Comparison of ENCODE assay signal across 14 cellular contexts in genomic region chr1:209829716-209830115, GRCh38. TPM values are rescaled to one million over a fixed set of nuclear protein-coding genes. Genes with fewer than 3 reads are reported as not detected.
A peak's percentile ranks its signal among the peaks of the same experiment; 100 is the strongest.
DNase-seq lines count a peak whose midpoint lies in the region; ATAC-seq and TF ChIP-seq lines count a peak whose summit lies in the region.
"Had no signal": no experiment of that assay in that cellular context is flagged by ENCODE, and none has a peak within 500 bp of the region (broad histone marks: within the 10 kb centered on the region; RNA-seq: fewer than 3 reads in every experiment).

No MANE protein-coding gene starts in this region.

- 96% methylated on average over 2 of the region's 2 CpGs for WGBS in smooth muscle cell (ENCODE audit: low lambda C conversion rate)

- H3K27ac ChIP-seq in CD8-positive, alpha-beta T cell (ENCODE audit: low read depth, low read length), result no peak overlapping the region
- no peak overlapping the region for H3K27ac ChIP-seq in smooth muscle cell (ENCODE audit: low read depth)
- H3K27ac ChIP-seq: SJSA1, thyroid gland had no signal

- intact Hi-C loops in CD8-positive, alpha-beta T cell (cut with DNase I, micrococcal nuclease), result loop anchor here (5.0 to 10.0 kb wide), 5 partner anchors 62 to 1867 kb away; partner anchors contain the start of genes RCOR3 (in 1 of the 2), SLC30A1 (in 1 of the 2) and TRAF3IP3 (in 1 of the 2)

- no peak overlapping the region for H2AFZ ChIP-seq in smooth muscle cell (ENCODE audit: low read depth)

- no peaks in the 10 kb centered on the region for H3F3A ChIP-seq in smooth muscle cell (ENCODE audit: low read depth)

- no peak overlapping the region for H3K4me2 ChIP-seq in smooth muscle cell

- H3K4me3 ChIP-seq in CD8-positive, alpha-beta T cell (ENCODE audit: low read depth, low read length), result no peak overlapping the region
- peak overlapping the region; percentile 75 for H3K4me3 ChIP-seq in HFF-Myc (replicated peaks; ENCODE audit: low read depth, low read length)
- no peak overlapping the region for H3K4me3 ChIP-seq in smooth muscle cell
- H3K4me3 ChIP-seq: SJSA1, thyroid gland had no signal

- H3K9ac ChIP-seq in smooth muscle cell (ENCODE audit: low read depth), result no peak overlapping the region

- H3K9me3 ChIP-seq in CD8-positive, alpha-beta T cell (ENCODE audit: low read length), result no peaks in the 10 kb centered on the region
- no peaks in the 10 kb centered on the region for H3K9me3 ChIP-seq in smooth muscle cell (replicated peaks; ENCODE audit: low read depth)
- H3K9me3 ChIP-seq: SJSA1, thyroid gland had no signal

- H4K20me1 ChIP-seq in smooth muscle cell (ENCODE audit: low read depth), result no peaks in the 10 kb centered on the region

- H3K79me2 ChIP-seq in smooth muscle cell (ENCODE audit: low read depth), result peaks cover 6% of the 10 kb centered on the region

- no peak for ATAC-seq in CD8-positive, alpha-beta T cell
- ATAC-seq in naive thymus-derived CD8-positive, alpha-beta T cell, result no peak
- ATAC-seq in esophagus mucosa, result no peak

- H3K27me3 ChIP-seq in CD8-positive, alpha-beta T cell (ENCODE audit: insufficient read depth, low read length), result no peaks in the 10 kb centered on the region
- H3K27me3 ChIP-seq in smooth muscle cell (ENCODE audit: low read depth), result no peaks in the 10 kb centered on the region
- H3K27me3 ChIP-seq: SJSA1, thyroid gland had no signal

- POLR2A ChIA-PET in CD8-positive, alpha-beta T cell (lab: Charles Lee), result no interaction called here
- POLR2A ChIA-PET in naive thymus-derived CD8-positive, alpha-beta T cell (lab: Charles Lee), result no interaction called here

- CTCF ChIA-PET in CD8-positive, alpha-beta T cell (lab: Charles Lee), result interaction anchor here (1.5 kb wide), 1 partner anchor 9 kb away, joined by 4 read pairs; no protein-coding TSS in a partner anchor

- no peak overlapping the region for H3K27ac Mint-ChIP-seq in CD8-positive, alpha-beta T cell
- no peak overlapping the region for H3K27ac Mint-ChIP-seq in activated naive CD8-positive, alpha-beta T cell treated with anti-CD3 and anti-CD28 coated beads for 36 hours
- H3K27ac Mint-ChIP-seq in naive thymus-derived CD8-positive, alpha-beta T cell, result peak overlapping the region in 9 of 10 donors; percentile 12 to 78 (median 51)

- peaks cover 46% of the 10 kb centered on the region for H3K36me3 Mint-ChIP-seq in CD8-positive, alpha-beta T cell
- peaks cover 43% of the 10 kb centered on the region for H3K36me3 Mint-ChIP-seq in activated naive CD8-positive, alpha-beta T cell treated with anti-CD3 and anti-CD28 coated beads for 36 hours
- peaks cover 12 to 54% (median 27%) of the 10 kb centered on the region in 3 donors for H3K36me3 Mint-ChIP-seq in naive thymus-derived CD8-positive, alpha-beta T cell

- no peaks in the 10 kb centered on the region for H3K27me3 Mint-ChIP-seq in CD8-positive, alpha-beta T cell (ENCODE audit: low read depth)
- H3K27me3 Mint-ChIP-seq in activated naive CD8-positive, alpha-beta T cell treated with anti-CD3 and anti-CD28 coated beads for 36 hours, result no peaks in the 10 kb centered on the region
- H3K27me3 Mint-ChIP-seq in naive thymus-derived CD8-positive, alpha-beta T cell, result no peaks in the 10 kb centered on the region

- H3K4me1 ChIP-seq in CD8-positive, alpha-beta T cell (ENCODE audit: insufficient read depth, low read length), result peaks cover 20% of the 10 kb centered on the region
- H3K4me1 ChIP-seq in smooth muscle cell (ENCODE audit: low read depth), result no peaks in the 10 kb centered on the region

- TF ChIP-seq CTCF in CD8-positive, alpha-beta T cell (IDR thresholded peaks at IDR 0.05), result no peak
- no peak for TF ChIP-seq CTCF in HFF-Myc (IDR thresholded peaks at IDR 0.05; ENCODE audit: low read depth, low read length, missing control alignments)
- TF ChIP-seq CTCF in smooth muscle cell (IDR thresholded peaks at IDR 0.05; ENCODE audit: borderline replicate concordance, insufficient read depth, poor library complexity, severe bottlenecking), result no peak

- H3K36me3 ChIP-seq in CD8-positive, alpha-beta T cell (ENCODE audit: insufficient read depth, low read length), result peaks cover 29% of the 10 kb centered on the region
- peaks cover 4% of the 10 kb centered on the region for H3K36me3 ChIP-seq in smooth muscle cell (ENCODE audit: low read depth)

- H3K4me1 Mint-ChIP-seq in CD8-positive, alpha-beta T cell (ENCODE audit: low read depth), result peaks cover 42% of the 10 kb centered on the region
- H3K4me1 Mint-ChIP-seq in activated naive CD8-positive, alpha-beta T cell treated with anti-CD3 and anti-CD28 coated beads for 36 hours, result peaks cover 44% of the 10 kb centered on the region
- peaks cover 18 to 52% (median 48%) of the 10 kb centered on the region in 4 donors for H3K4me1 Mint-ChIP-seq in naive thymus-derived CD8-positive, alpha-beta T cell

- H3K4me3 Mint-ChIP-seq in CD8-positive, alpha-beta T cell, result peak overlapping the region; percentile 65
- H3K4me3 Mint-ChIP-seq in activated naive CD8-positive, alpha-beta T cell treated with anti-CD3 and anti-CD28 coated beads for 36 hours, result peak overlapping the region; percentile 93
- H3K4me3 Mint-ChIP-seq in naive thymus-derived CD8-positive, alpha-beta T cell, result peak overlapping the region; percentile 50 to 95 (median 80)

- no peak for DNase-seq in CD8-positive, alpha-beta T cell
- DNase-seq in HFF-Myc (ENCODE audit: extremely low read depth, low read depth) (no peak), SIG-M5 treated with dmso at 0.1 percent for 504 hours (lab: John Stamatoyannopoulos, UW; ENCODE audit: unreplicated experiment) (no peak), dermis blood vessel endothelial cell (no peak), smooth muscle cell (lab: John Stamatoyannopoulos, UW; ENCODE audit: unreplicated experiment) (no peak)
- no peak for DNase-seq in activated naive CD8-positive, alpha-beta T cell treated with anti-CD3 and anti-CD28 coated beads for 36 hours
- DNase-seq in naive thymus-derived CD8-positive, alpha-beta T cell, result no peak
- DNase-seq: activated CD4-positive, alpha-beta T cell treated with anti-CD3 and anti-CD28 coated beads for 48 hours; aorta; NCI-H82; thyroid gland had no signal

- no peaks in the 10 kb centered on the region for H3K9me3 Mint-ChIP-seq in CD8-positive, alpha-beta T cell
- H3K9me3 Mint-ChIP-seq in activated naive CD8-positive, alpha-beta T cell treated with anti-CD3 and anti-CD28 coated beads for 36 hours, result no peaks in the 10 kb centered on the region
- H3K9me3 Mint-ChIP-seq in naive thymus-derived CD8-positive, alpha-beta T cell, result no peaks in the 10 kb centered on the region

RNA-seq across cellular contexts. Expression of gene UTP25, which starts 1.9 kb away (rescaled TPM):
- 1 to 10 TPM; 7.5 to 7.9 TPM for total RNA-seq in CD8-positive, alpha-beta T cell
- total RNA-seq in activated naive CD8-positive, alpha-beta T cell treated with anti-CD3 and anti-CD28 coated beads for 36 hours, result 10 to 100 TPM; 12.2 to 12.5 TPM
- total RNA-seq in naive thymus-derived CD8-positive, alpha-beta T cell, result 10 to 100 TPM; 15.2 to 15.6 TPM
- 1 to 10 TPM; 3.0 to 5.6 (median 3.1) TPM for polyA plus RNA-seq in naive thymus-derived CD8-positive, alpha-beta T cell
- total RNA-seq in dermis blood vessel endothelial cell, result 6.9 and 8.2 TPM in 2 replicates
- total RNA-seq in esophagus mucosa, result 4.9 TPM
- total RNA-seq in smooth muscle cell, result 5.2 and 6.2 TPM in 2 replicates
- polyA plus RNA-seq in smooth muscle cell, result 2.3 and 2.9 TPM in 2 replicates

RNA-seq across cellular contexts. Expression of gene IRF6, which starts 23.8 kb away (rescaled TPM):
- total RNA-seq in CD8-positive, alpha-beta T cell, result 1 to 10 TPM; 2.5 to 3.4 TPM
- 1 to 10 TPM; 2.1 to 2.4 TPM for total RNA-seq in activated naive CD8-positive, alpha-beta T cell treated with anti-CD3 and anti-CD28 coated beads for 36 hours
- 1 to 10 TPM; 2.4 to 2.6 TPM for total RNA-seq in naive thymus-derived CD8-positive, alpha-beta T cell
- 1 to 10 TPM in 1 of 3 donors, under 1 TPM in 2; 0.49 to 2.1 (median 0.86) TPM for polyA plus RNA-seq in naive thymus-derived CD8-positive, alpha-beta T cell
- total RNA-seq in dermis blood vessel endothelial cell (1.0 and 2.4 TPM in 2 replicates), esophagus mucosa (159 TPM), smooth muscle cell (52.3 and 59.6 TPM in 2 replicates)
- polyA plus RNA-seq in smooth muscle cell, result 18.1 and 57.4 TPM in 2 replicates
- total RNA-seq: H4, SJSA1 had no signal

RNA-seq across cellular contexts. Expression of gene C1orf74, which starts 45.4 kb away (rescaled TPM):
- under 1 TPM; 0.71 to 0.75 TPM for total RNA-seq in CD8-positive, alpha-beta T cell
- 1 to 10 TPM; 1.5 to 1.7 TPM for total RNA-seq in activated naive CD8-positive, alpha-beta T cell treated with anti-CD3 and anti-CD28 coated beads for 36 hours
- total RNA-seq in naive thymus-derived CD8-positive, alpha-beta T cell, result 1 to 10 TPM; 1.7 to 1.8 TPM
- under 1 TPM; 0.30 to 0.88 (median 0.55) TPM for polyA plus RNA-seq in naive thymus-derived CD8-positive, alpha-beta T cell
- total RNA-seq in dermis blood vessel endothelial cell, result 2.2 and 2.4 TPM in 2 replicates
- total RNA-seq in esophagus mucosa, result 6.3 TPM
- 5.0 and 10.6 TPM in 2 replicates for total RNA-seq in smooth muscle cell
- polyA plus RNA-seq in smooth muscle cell, result 1.0 and 3.8 TPM in 2 replicates

Comparison
In these comparisons a context has a peak if more than half of its experiments do, and no peak if none do; other contexts are left out.
1. H3K27ac Mint-ChIP-seq: peak in naive thymus-derived CD8-positive, alpha-beta T cell (9 of 10); none in CD8-positive, alpha-beta T cell (single experiment) and activated naive CD8-positive, alpha-beta T cell treated with anti-CD3 and anti-CD28 coated beads for 36 hours (single experiment).
2. RNA of gene IRF6, which starts 23.8 kb away (total RNA-seq): 159 TPM in esophagus mucosa (single experiment) and 52.3 to 59.6 TPM in smooth muscle cell; 2.5 to 3.4 TPM in CD8-positive, alpha-beta T cell, 2.4 to 2.6 TPM in naive thymus-derived CD8-positive, alpha-beta T cell, 2.1 to 2.4 TPM in activated naive CD8-positive, alpha-beta T cell treated with anti-CD3 and anti-CD28 coated beads for 36 hours and 1.0 to 2.4 TPM in dermis blood vessel endothelial cell; every median in the first group is over 10 times any median in the second.
3. Peak in every context shown above with its lines, with median percentiles within 50 percentile points of each other: H3K4me3 Mint-ChIP-seq.